Comparison of ENCODE assay signal across 8 cellular contexts in genomic region chr1:93850687-93851326, GRCh38. TPM values are rescaled to one million over a fixed set of nuclear protein-coding genes. Genes with fewer than 3 reads are reported as not detected.
A peak's percentile ranks its signal among the peaks of the same experiment; 100 is the strongest.
DNase-seq lines count a peak whose midpoint lies in the region; ATAC-seq and TF ChIP-seq lines count a peak whose summit lies in the region.
"Not testable (repeated sequence)": the region's sequence is repeated elsewhere in the genome, so short reads cannot be mapped to it uniquely, and the experiment has no call there.

No MANE protein-coding gene starts in this region.

- peaks cover 14% of the 10 kb centered on the region for H3K4me1 Mint-ChIP-seq in activated B cell treated with CpG ODN at 0.5 μM for 24 hours
- peaks cover 19% of the 10 kb centered on the region for H3K4me1 Mint-ChIP-seq in activated naive CD8-positive, alpha-beta T cell treated with anti-CD3 and anti-CD28 coated beads, Interleukin-2, amount 50 U/mL, for 24 hours

- intact Hi-C loops in activated B cell treated with CpG ODN at 0.5 μM for 24 hours (cut with micrococcal nuclease) = loop anchor here (1.0 kb wide), 2 partner anchors 413 to 547 kb away; no protein-coding TSS in a partner anchor

- not testable (repeated sequence) for DNase-seq in AG09309 (ENCODE audit: low read depth)
- peak; percentile 41 for DNase-seq in H4 (ENCODE audit: low spot score)
- DNase-seq in NCI-H526 treated with DMSO at 0.1 percent for 48 hours (lab: John Stamatoyannopoulos, UW) = peak; percentile 17
- peak; percentile 38 for DNase-seq in activated B cell treated with CpG ODN at 0.5 μM for 24 hours
- peak; percentile 62 for DNase-seq in activated naive CD8-positive, alpha-beta T cell treated with anti-CD3 and anti-CD28 coated beads, Interleukin-2, amount 50 U/mL, for 24 hours
- peak; percentile 45 for DNase-seq in fibroblast of the conjunctiva (ENCODE audit: low read depth)
- peak; percentile 80 for DNase-seq in myocyte (ENCODE audit: low read depth)
- DNase-seq in stimulated activated CD4-positive, alpha-beta T cell treated with anti-CD3 and anti-CD28 coated beads, Interleukin-2, amount 100 ng/mL, for 48 hours = peak; percentile 35 to 36

- POLR2A ChIA-PET in activated B cell treated with CpG ODN at 0.5 μM for 24 hours (lab: Charles Lee) = interaction anchor here (1.1 kb wide), 1 partner anchor 28 kb away, joined by 4 read pairs; the partner anchor contains the start of gene DNTTIP2

- ATAC-seq in activated B cell treated with CpG ODN at 0.5 μM for 24 hours (ENCODE audit: low read depth); activated naive CD8-positive, alpha-beta T cell treated with anti-CD3 and anti-CD28 coated beads, Interleukin-2, amount 50 U/mL, for 24 hours: not testable (repeated sequence)

- CTCF ChIA-PET in activated B cell treated with CpG ODN at 0.5 μM for 24 hours (lab: Charles Lee) = interaction anchor here (0.8 to 2.6 kb wide), 3 partner anchors 221 to 547 kb away, joined by 3 to 9 read pairs (median 5); no protein-coding TSS in a partner anchor

- not testable (repeated sequence) for H3K9me3 Mint-ChIP-seq in activated B cell treated with CpG ODN at 0.5 μM for 24 hours; activated naive CD8-positive, alpha-beta T cell treated with anti-CD3 and anti-CD28 coated beads, Interleukin-2, amount 50 U/mL, for 24 hours

- H3K4me3 Mint-ChIP-seq in activated B cell treated with CpG ODN at 0.5 μM for 24 hours; activated naive CD8-positive, alpha-beta T cell treated with anti-CD3 and anti-CD28 coated beads, Interleukin-2, amount 50 U/mL, for 24 hours: not testable (repeated sequence)

- peak; percentile 53 for TF ChIP-seq CTCF in AG09309 (IDR thresholded peaks at IDR 0.05; ENCODE audit: control insufficient read depth, insufficient read depth, low read depth, low read length, missing control alignments)
- TF ChIP-seq CTCF in activated B cell treated with CpG ODN at 0.5 μM for 24 hours (IDR thresholded peaks at IDR 0.05) = not testable (repeated sequence)

- H3K36me3 Mint-ChIP-seq in activated B cell treated with CpG ODN at 0.5 μM for 24 hours (ENCODE audit: low read depth); activated naive CD8-positive, alpha-beta T cell treated with anti-CD3 and anti-CD28 coated beads, Interleukin-2, amount 50 U/mL, for 24 hours (ENCODE audit: low read depth): not testable (repeated sequence)

- not testable (repeated sequence) for H3K4me3 ChIP-seq in AG09309 (ENCODE audit: control insufficient read depth, low read depth, low read length)

- H3K27ac Mint-ChIP-seq in activated B cell treated with CpG ODN at 0.5 μM for 24 hours = peak overlapping the region; percentile 59
- not testable (repeated sequence) for H3K27ac Mint-ChIP-seq in activated naive CD8-positive, alpha-beta T cell treated with anti-CD3 and anti-CD28 coated beads, Interleukin-2, amount 50 U/mL, for 24 hours

- peaks cover 18% of the 10 kb centered on the region for H3K27me3 Mint-ChIP-seq in activated B cell treated with CpG ODN at 0.5 μM for 24 hours
- peaks cover 17% of the 10 kb centered on the region for H3K27me3 Mint-ChIP-seq in activated naive CD8-positive, alpha-beta T cell treated with anti-CD3 and anti-CD28 coated beads, Interleukin-2, amount 50 U/mL, for 24 hours

RNA-seq across cellular contexts. Expression of gene DNTTIP2, which starts 28.2 kb away (rescaled TPM):
- total RNA-seq in H4 (2014; rRNA removed; shearing (Covaris generic)) = 35.6 and 35.9 TPM in 2 replicates
- total RNA-seq in activated B cell treated with CpG ODN at 0.5 μM for 24 hours (65.6 and 69.7 TPM in 2 replicates), myocyte (40.6 and 41.3 TPM in 2 replicates)
- polyA plus RNA-seq in myocyte (2012) = 17.9 TPM

RNA-seq across cellular contexts. Expression of gene GCLM, which starts 58.4 kb away (rescaled TPM):
- total RNA-seq in H4 (2014; rRNA removed; shearing (Covaris generic)) = 33.9 and 52.6 TPM in 2 replicates
- total RNA-seq in activated B cell treated with CpG ODN at 0.5 μM for 24 hours (8.6 and 9.6 TPM in 2 replicates), myocyte (9.0 and 11.2 TPM in 2 replicates)
- 28.1 TPM for polyA plus RNA-seq in myocyte (2012)
